ENCODE assay signal across 10 cellular contexts in the genomic region with DNA sequence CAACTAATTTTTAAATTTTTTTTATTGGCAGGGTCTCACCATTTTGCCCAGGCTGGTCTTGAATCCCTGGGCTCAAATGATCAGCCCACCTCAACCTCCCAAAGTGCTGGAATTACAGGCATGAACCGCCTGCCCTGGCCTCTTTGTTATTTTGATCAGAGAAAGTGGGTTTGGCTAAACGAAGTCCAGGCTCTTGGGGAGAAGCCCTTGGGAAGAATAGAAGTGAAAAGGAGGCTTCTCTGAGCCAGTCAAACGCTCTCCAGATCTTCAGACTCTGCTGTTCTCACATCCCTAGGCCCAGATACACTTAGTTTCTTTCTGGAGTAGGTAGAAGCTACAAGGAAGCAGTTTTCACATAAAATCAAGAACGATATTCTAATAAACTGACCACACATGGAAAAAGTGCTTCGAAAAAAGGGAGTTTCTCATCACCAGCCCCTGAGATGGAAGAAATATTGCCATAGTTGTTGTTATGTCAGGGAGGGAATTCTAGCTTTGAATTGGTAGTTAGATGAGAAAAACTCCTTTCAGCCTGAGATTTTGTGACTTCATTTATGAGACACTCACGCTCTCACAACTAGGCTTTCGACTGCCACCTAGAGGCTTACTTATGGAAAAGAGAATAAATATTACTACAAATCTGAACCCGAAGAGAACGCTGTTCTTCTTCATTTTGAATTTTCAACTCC. TPM values are rescaled to one million over a fixed set of nuclear protein-coding genes. Genes with fewer than 3 reads are reported as not detected.
A peak's percentile ranks its signal among the peaks of the same experiment; 100 is the strongest.
DNase-seq lines count a peak whose midpoint lies in the region; ATAC-seq and TF ChIP-seq lines count a peak whose summit lies in the region.
"Had no signal": no experiment of that assay in that cellular context is flagged by ENCODE, and none has a peak within 500 bp of the region (broad histone marks: within the 10 kb centered on the region; RNA-seq: fewer than 3 reads in every experiment).

No MANE protein-coding gene starts in this region.

- H3K9me3 ChIP-seq in OCI-LY3 (ENCODE audit: insufficient read depth, low read length): no peaks in the 10 kb centered on the region
- H3K9me3 ChIP-seq: BLaER1 had no signal

- H3K9me3 Mint-ChIP-seq in MCF 10A (ENCODE audit: unreplicated experiment): no peaks in the 10 kb centered on the region
- H3K9me3 Mint-ChIP-seq: central memory CD8-positive, alpha-beta T cell had no signal

- POLR2A ChIA-PET in MCF 10A (lab: Yijun Ruan, JAX): interaction anchor here (0.6 to 1.5 kb wide), 4 partner anchors 9 to 352 kb away, joined by 3 to 9 read pairs (median 4); no protein-coding TSS in a partner anchor

- H3K36me3 ChIP-seq in OCI-LY3 (replicated peaks; ENCODE audit: low read depth, low read length): no peaks in the 10 kb centered on the region
- H3K36me3 ChIP-seq: BLaER1 had no signal

- peak; percentile 79 for DNase-seq in DMS 273 (lab: John Stamatoyannopoulos, UW; ENCODE audit: unreplicated experiment)
- DNase-seq in DMS 273 treated with DMSO at 0.1 percent for 48 hours (lab: John Stamatoyannopoulos, UW): no peak
- DNase-seq in Kasumi-1 (lab: John Stamatoyannopoulos, UW): peak; percentile 82 to 89
- DNase-seq in MCF 10A (ENCODE audit: unreplicated experiment): peak; percentile 77
- DNase-seq in iPS-NIHi11 (ENCODE audit: low spot score): peak; percentile 61
- DNase-seq in stimulated activated CD4-positive, alpha-beta T cell treated with anti-CD3 and anti-CD28 coated beads, Interleukin-4, amount 100 ng/mL, for 24 hours: peak; percentile 27

- H3K4me1 Mint-ChIP-seq in MCF 10A (ENCODE audit: insufficient read depth, unreplicated experiment): peaks cover 5% of the 10 kb centered on the region

- BruUV-seq in MCF 10A (replicated peaks; lab: Mats Ljungman, UMichigan): no TSS peak

- no peaks in the 10 kb centered on the region for H3K27me3 Mint-ChIP-seq in MCF 10A (ENCODE audit: insufficient read depth, unreplicated experiment)
- H3K27me3 Mint-ChIP-seq: central memory CD8-positive, alpha-beta T cell had no signal

- CTCF ChIA-PET in MCF 10A (lab: Yijun Ruan, JAX): interaction anchor here (0.5 to 3.4 kb wide), 58 partner anchors 8 to 1840 kb away, joined by 3 to 60 read pairs (median 4); partner anchors contain the start of genes INTS4 and MYO7A

- H3K27me3 ChIP-seq in OCI-LY3 (ENCODE audit: low read depth, low read length): no peaks in the 10 kb centered on the region
- H3K27me3 ChIP-seq: BLaER1 had no signal

- H3K27ac ChIP-seq in OCI-LY3 (ENCODE audit: low read length): no peak overlapping the region
- H3K27ac ChIP-seq: BLaER1 had no signal

- peak overlapping the region; percentile 29; the same call in 1 of the 2 replicates for H3K9ac ChIP-seq in OCI-LY3 (ENCODE audit: low read length)
- H3K9ac ChIP-seq: BLaER1 had no signal

- H2AFZ ChIP-seq in OCI-LY3 (ENCODE audit: low read depth, low read length): peak overlapping the region; percentile 97

- ATAC-seq in HG02840 (IDR thresholded peaks at IDR 0.05; ENCODE audit: low FRiP score, unreplicated experiment): no peak

- H3K36me3 Mint-ChIP-seq in MCF 10A (ENCODE audit: insufficient read depth, unreplicated experiment): no peaks in the 10 kb centered on the region

- H3K4me3 ChIP-seq in OCI-LY3 (ENCODE audit: low read length): peak overlapping the region; percentile 55
- H3K4me3 ChIP-seq: BLaER1 had no signal

- peaks cover 14% of the 10 kb centered on the region for H3K4me1 ChIP-seq in OCI-LY3 (ENCODE audit: low read length)
- H3K4me1 ChIP-seq: BLaER1 had no signal

- TF ChIP-seq CTCF in OCI-LY3 (IDR thresholded peaks at IDR 0.05; ENCODE audit: low read depth, low read length): peak; percentile 92
- TF ChIP-seq CTCF in MCF 10A (IDR thresholded peaks at IDR 0.05; ENCODE audit: unreplicated experiment): peak; percentile 72

- no peak overlapping the region for H3K27ac Mint-ChIP-seq in MCF 10A (ENCODE audit: low read depth, unreplicated experiment)

- intact Hi-C loops in MCF 10A (cut with micrococcal nuclease): loop anchor here (1.0 to 5.0 kb wide), 5 partner anchors 74 to 501 kb away; partner anchors contain the start of gene PAK1

- no peaks in the 10 kb centered on the region for H3K79me2 ChIP-seq in OCI-LY3 (ENCODE audit: low read length)

- H3K4me3 Mint-ChIP-seq in MCF 10A (ENCODE audit: unreplicated experiment): no peak overlapping the region
- H3K4me3 Mint-ChIP-seq: central memory CD8-positive, alpha-beta T cell had no signal

- H3K4me2 ChIP-seq in OCI-LY3 (ENCODE audit: low read length): peak overlapping the region; percentile 63
- H3K4me2 ChIP-seq: BLaER1 had no signal

- H4K20me1 ChIP-seq in OCI-LY3 (ENCODE audit: insufficient read depth, low read length): no peaks in the 10 kb centered on the region
- H4K20me1 ChIP-seq: BLaER1 had no signal

RNA-seq across cellular contexts. Expression of gene AQP11, which starts 41.7 kb away (rescaled TPM):
- total RNA-seq in MCF 10A (2022): 0.27 TPM in 1 of 2 replicates, not detected in the other
